Comparison of ENCODE assay signal across 1 cellular context in genomic region chr6:149209879-149210278, GRCh38.
TF ChIP-seq lines count a peak whose summit lies in the region.

No MANE protein-coding gene starts in this region.

TF ChIP-seq in GM23338, 12 proteins besides CTCF, POLR2A, EP300 and RAD21 (continued from another document):
- TF ChIP-seq ZNF462 (CRISPR knock-in tag; IDR thresholded peaks at IDR 0.05) (no peak), EZH2phosphoT487 (IDR thresholded peaks at IDR 0.05; ENCODE audit: unreplicated experiment) (no peak), POLR2AphosphoS5 (IDR thresholded peaks at IDR 0.05; ENCODE audit: low read depth) (no peak), ZNF331 (CRISPR knock-in tag; IDR thresholded peaks at IDR 0.05; ENCODE audit: low read depth) (no peak), ZNF114 (CRISPR knock-in tag; IDR thresholded peaks at IDR 0.05) (no peak), STAT1 (IDR thresholded peaks at IDR 0.05; ENCODE audit: unreplicated experiment) (no peak)
- TF ChIP-seq, protein P1, sequence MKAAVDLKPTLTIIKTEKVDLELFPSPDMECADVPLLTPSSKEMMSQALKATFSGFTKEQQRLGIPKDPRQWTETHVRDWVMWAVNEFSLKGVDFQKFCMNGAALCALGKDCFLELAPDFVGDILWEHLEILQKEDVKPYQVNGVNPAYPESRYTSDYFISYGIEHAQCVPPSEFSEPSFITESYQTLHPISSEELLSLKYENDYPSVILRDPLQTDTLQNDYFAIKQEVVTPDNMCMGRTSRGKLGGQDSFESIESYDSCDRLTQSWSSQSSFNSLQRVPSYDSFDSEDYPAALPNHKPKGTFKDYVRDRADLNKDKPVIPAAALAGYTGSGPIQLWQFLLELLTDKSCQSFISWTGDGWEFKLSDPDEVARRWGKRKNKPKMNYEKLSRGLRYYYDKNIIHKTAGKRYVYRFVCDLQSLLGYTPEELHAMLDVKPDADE (IDR thresholded peaks at IDR 0.05): no peak
TF ChIP-seq in GM23338: peak in this region for 0.
